Comparison of ENCODE assay signal across 2 cellular contexts in the genomic region with DNA sequence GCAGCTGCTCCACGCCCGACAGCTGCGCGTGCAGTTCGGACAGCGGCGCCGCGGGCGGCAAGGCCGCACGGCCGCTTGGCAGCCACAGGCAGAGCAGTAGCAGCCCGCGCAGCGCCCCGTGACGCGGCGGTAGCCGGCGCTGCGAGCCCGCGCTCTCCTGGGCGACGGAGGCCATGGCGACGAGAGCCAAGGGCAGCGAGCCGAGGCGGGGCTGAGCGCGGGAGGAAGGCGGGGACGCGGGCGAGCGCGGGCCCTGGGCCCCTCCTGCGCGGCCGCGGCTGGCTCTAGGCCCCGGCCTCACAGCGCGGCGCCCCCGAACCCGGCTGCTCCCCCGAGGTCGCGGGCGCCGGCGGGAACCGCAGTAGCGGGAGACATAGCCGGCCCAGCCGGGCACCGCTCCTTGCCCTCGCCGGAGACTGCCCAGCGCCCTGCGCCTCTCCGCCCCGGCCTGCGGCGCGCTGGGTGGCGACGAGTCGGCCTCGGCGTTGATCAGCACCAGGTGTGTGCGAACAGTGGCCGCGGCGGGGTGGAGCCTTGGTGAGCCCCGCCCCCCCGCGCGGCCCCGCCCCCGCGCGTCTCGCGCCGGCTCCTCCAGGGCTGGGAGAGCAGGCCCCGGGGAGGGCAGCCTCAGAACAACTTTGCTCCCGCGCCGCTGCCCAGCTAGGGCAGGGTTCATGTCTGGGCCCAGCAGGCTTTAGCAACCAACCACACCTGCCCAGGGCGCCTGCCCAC.
TF ChIP-seq lines count a peak whose summit lies in the region.

A gene with protein sequence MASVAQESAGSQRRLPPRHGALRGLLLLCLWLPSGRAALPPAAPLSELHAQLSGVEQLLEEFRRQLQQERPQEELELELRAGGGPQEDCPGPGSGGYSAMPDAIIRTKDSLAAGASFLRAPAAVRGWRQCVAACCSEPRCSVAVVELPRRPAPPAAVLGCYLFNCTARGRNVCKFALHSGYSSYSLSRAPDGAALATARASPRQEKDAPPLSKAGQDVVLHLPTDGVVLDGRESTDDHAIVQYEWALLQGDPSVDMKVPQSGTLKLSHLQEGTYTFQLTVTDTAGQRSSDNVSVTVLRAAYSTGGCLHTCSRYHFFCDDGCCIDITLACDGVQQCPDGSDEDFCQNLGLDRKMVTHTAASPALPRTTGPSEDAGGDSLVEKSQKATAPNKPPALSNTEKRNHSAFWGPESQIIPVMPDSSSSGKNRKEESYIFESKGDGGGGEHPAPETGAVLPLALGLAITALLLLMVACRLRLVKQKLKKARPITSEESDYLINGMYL (minus strand): TSS at position 514 of the 732 bp plus-strand sequence. CDS start 339 bp downstream, at position 175.

TF ChIP-seq in IMR-90, 13 proteins besides CTCF, POLR2A, EP300 and RAD21:
- TF ChIP-seq, protein P1, sequence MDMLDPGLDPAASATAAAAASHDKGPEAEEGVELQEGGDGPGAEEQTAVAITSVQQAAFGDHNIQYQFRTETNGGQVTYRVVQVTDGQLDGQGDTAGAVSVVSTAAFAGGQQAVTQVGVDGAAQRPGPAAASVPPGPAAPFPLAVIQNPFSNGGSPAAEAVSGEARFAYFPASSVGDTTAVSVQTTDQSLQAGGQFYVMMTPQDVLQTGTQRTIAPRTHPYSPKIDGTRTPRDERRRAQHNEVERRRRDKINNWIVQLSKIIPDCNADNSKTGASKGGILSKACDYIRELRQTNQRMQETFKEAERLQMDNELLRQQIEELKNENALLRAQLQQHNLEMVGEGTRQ (IDR thresholded peaks at IDR 0.05; ENCODE audit: low read depth, low read length): peak; percentile 35; the same call in 1 of the 2 replicates
- TF ChIP-seq CEBPB (IDR thresholded peaks at IDR 0.05; ENCODE audit: low read depth, low read length) (no peak), RCOR1 (IDR thresholded peaks at IDR 0.05; ENCODE audit: insufficient replicate concordance, low read length) (no peak), MAFK (IDR thresholded peaks at IDR 0.05; ENCODE audit: low read depth, low read length) (no peak), SMC3 (IDR thresholded peaks at IDR 0.05; ENCODE audit: low read depth, low read length) (no peak; the same call in 1 of the 2 replicates), MXI1 (IDR thresholded peaks at IDR 0.05; ENCODE audit: borderline replicate concordance, low read depth, low read length) (peak; percentile 74; the same call in 1 of the 2 replicates), NFE2L2 (IDR thresholded peaks at IDR 0.05; ENCODE audit: low read depth, low read length) (no peak), BHLHE40 (IDR thresholded peaks at IDR 0.05; ENCODE audit: low read depth, low read length) (peak; percentile 70; the same call in 1 of the 2 replicates)
- TF ChIP-seq, protein P2, sequence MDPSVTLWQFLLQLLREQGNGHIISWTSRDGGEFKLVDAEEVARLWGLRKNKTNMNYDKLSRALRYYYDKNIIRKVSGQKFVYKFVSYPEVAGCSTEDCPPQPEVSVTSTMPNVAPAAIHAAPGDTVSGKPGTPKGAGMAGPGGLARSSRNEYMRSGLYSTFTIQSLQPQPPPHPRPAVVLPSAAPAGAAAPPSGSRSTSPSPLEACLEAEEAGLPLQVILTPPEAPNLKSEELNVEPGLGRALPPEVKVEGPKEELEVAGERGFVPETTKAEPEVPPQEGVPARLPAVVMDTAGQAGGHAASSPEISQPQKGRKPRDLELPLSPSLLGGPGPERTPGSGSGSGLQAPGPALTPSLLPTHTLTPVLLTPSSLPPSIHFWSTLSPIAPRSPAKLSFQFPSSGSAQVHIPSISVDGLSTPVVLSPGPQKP (IDR thresholded peaks at IDR 0.05; ENCODE audit: borderline replicate concordance, low read depth, low read length): no peak

TF ChIP-seq in PFSK-1, 5 proteins besides CTCF, POLR2A, EP300 and RAD21 (continued from another document):
- TF ChIP-seq, protein P3, sequence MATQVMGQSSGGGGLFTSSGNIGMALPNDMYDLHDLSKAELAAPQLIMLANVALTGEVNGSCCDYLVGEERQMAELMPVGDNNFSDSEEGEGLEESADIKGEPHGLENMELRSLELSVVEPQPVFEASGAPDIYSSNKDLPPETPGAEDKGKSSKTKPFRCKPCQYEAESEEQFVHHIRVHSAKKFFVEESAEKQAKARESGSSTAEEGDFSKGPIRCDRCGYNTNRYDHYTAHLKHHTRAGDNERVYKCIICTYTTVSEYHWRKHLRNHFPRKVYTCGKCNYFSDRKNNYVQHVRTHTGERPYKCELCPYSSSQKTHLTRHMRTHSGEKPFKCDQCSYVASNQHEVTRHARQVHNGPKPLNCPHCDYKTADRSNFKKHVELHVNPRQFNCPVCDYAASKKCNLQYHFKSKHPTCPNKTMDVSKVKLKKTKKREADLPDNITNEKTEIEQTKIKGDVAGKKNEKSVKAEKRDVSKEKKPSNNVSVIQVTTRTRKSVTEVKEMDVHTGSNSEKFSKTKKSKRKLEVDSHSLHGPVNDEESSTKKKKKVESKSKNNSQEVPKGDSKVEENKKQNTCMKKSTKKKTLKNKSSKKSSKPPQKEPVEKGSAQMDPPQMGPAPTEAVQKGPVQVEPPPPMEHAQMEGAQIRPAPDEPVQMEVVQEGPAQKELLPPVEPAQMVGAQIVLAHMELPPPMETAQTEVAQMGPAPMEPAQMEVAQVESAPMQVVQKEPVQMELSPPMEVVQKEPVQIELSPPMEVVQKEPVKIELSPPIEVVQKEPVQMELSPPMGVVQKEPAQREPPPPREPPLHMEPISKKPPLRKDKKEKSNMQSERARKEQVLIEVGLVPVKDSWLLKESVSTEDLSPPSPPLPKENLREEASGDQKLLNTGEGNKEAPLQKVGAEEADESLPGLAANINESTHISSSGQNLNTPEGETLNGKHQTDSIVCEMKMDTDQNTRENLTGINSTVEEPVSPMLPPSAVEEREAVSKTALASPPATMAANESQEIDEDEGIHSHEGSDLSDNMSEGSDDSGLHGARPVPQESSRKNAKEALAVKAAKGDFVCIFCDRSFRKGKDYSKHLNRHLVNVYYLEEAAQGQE (IDR thresholded peaks at IDR 0.05; ENCODE audit: insufficient read depth in 1 of 2, low read depth in 2 of 2, low read length in 2 of 2): peak; percentile 85 to 91
- no peak for TF ChIP-seq TAF1 (IDR thresholded peaks at IDR 0.05; ENCODE audit: borderline replicate concordance, insufficient read depth, low read length)
